1 cellular context compared by ENCODE assay signal in the genomic region with DNA sequence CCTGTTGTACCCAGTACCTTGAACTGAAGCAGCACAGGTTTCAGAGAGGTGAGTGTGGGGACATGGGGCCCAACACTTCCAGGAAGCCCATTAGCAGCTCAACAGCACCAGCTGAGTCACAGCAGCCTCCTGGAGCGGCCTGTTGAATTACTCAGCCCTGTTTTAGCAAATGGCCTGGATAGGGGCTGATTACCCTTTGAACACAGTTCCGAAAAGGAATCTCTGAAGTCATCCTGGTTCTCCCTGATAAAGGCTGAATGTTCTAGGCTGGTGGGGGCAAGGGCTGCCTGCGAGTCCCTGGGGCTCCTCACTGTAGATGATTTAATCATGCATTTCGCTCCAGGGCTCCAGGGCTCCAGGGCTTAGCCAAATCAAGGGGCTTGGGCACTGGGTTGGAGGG.
TF ChIP-seq lines count a peak whose summit lies in the region.

No MANE protein-coding gene starts in this region.

TF ChIP-seq in K562, 482 proteins besides CTCF, POLR2A, EP300 and RAD21 (continued from another document and continues in another):
- TF ChIP-seq, protein P1, sequence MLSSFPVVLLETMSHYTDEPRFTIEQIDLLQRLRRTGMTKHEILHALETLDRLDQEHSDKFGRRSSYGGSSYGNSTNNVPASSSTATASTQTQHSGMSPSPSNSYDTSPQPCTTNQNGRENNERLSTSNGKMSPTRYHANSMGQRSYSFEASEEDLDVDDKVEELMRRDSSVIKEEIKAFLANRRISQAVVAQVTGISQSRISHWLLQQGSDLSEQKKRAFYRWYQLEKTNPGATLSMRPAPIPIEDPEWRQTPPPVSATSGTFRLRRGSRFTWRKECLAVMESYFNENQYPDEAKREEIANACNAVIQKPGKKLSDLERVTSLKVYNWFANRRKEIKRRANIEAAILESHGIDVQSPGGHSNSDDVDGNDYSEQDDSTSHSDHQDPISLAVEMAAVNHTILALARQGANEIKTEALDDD (IDR thresholded peaks at IDR 0.05): peak; percentile 32; the same call in 1 of the 2 replicates
- TF ChIP-seq ZBTB1 (CRISPR knock-in tag; IDR thresholded peaks at IDR 0.05; ENCODE audit: borderline replicate concordance, low read depth) (no peak), NR2C2 (CRISPR knock-in tag; IDR thresholded peaks at IDR 0.05) (no peak), NR2C2 (tag; IDR thresholded peaks at IDR 0.05) (0 out of 2 replicates have a peak, but pooled peaks have one; percentile 12), PCBP2 (IDR thresholded peaks at IDR 0.05; ENCODE audit: low read depth, low read length, poor library complexity, severe bottlenecking) (no peak), HMG20B (CRISPR knock-in tag; IDR thresholded peaks at IDR 0.05) (no peak), ZFX (CRISPR knock-in tag; IDR thresholded peaks at IDR 0.05) (peak; percentile 69), BCL6 (CRISPR knock-in tag; IDR thresholded peaks at IDR 0.05) (no peak), RCOR1 (IDR thresholded peaks at IDR 0.05; ENCODE audit: borderline replicate concordance in 1 of 2, low read depth in 2 of 2, low read length in 2 of 2) (peak; percentile 66 to 82; a peak in 3 of 4 replicates), FUS (optimal IDR thresholded peaks at IDR 0.05; ENCODE audit: low read depth, low read length) (no peak), ZNF668 (CRISPR knock-in tag; IDR thresholded peaks at IDR 0.05) (no peak), ERF (CRISPR knock-in tag; IDR thresholded peaks at IDR 0.05) (no peak), MTA2 (IDR thresholded peaks at IDR 0.05; ENCODE audit: low read depth) (peak; percentile 49), ZC3H11A (IDR thresholded peaks at IDR 0.05; ENCODE audit: low read depth, low read length) (no peak), SRSF1 (IDR thresholded peaks at IDR 0.05; ENCODE audit: low read depth, low read length) (no peak), CCNT2 (IDR thresholded peaks at IDR 0.05; ENCODE audit: borderline replicate concordance, extremely low read depth, insufficient read length, low read depth, low read length) (peak; percentile 31), KLF16 (IDR thresholded peaks at IDR 0.05) (peak; percentile 63; the same call in 1 of the 2 replicates), CBFA2T2 (conservative IDR thresholded peaks at IDR 0.05) (peak; percentile 91), BRD9 (IDR thresholded peaks at IDR 0.05; ENCODE audit: low read depth, partially characterized antibody) (peak; percentile 10), ZNF24 (IDR thresholded peaks at IDR 0.05) (no peak), MEIS2 (IDR thresholded peaks at IDR 0.05; ENCODE audit: partially characterized antibody) (peak; percentile 14), POU5F1 (IDR thresholded peaks at IDR 0.05; ENCODE audit: borderline replicate concordance, low read depth, low read length, partially characterized antibody) (no peak), ZBTB17 (CRISPR knock-in tag; IDR thresholded peaks at IDR 0.05) (no peak), RBM17 (IDR thresholded peaks at IDR 0.05; ENCODE audit: borderline replicate concordance, low read depth, low read length) (no peak), SMAD3 (CRISPR knock-in tag; conservative IDR thresholded peaks at IDR 0.05) (no peak), SMAD4 (CRISPR knock-in tag; conservative IDR thresholded peaks at IDR 0.05) (0 out of 2 replicates have a peak, but pooled peaks have one; percentile 34), MAFK (IDR thresholded peaks at IDR 0.05; ENCODE audit: low read length) (peak; percentile 22; the same call in 1 of the 2 replicates), ARNT (IDR thresholded peaks at IDR 0.05) (no peak), CBX3 (IDR thresholded peaks at IDR 0.05; ENCODE audit: borderline replicate concordance in 1 of 2, low read length in 2 of 2) (peak in 1 of 2 experiments; percentile 32; a peak in 1 of 3 replicates), FOXK2 (conservative IDR thresholded peaks at IDR 0.05 in 1 of 2, IDR thresholded peaks at IDR 0.05 in 1 of 2; ENCODE audit: low read depth in 2 of 2) (peak; percentile 57 to 58; a peak in 3 of 4 replicates), ZNF134 (CRISPR knock-in tag; conservative IDR thresholded peaks at IDR 0.05) (0 out of 2 replicates have a peak, but pooled peaks have one; percentile 10), ZEB2 (IDR thresholded peaks at IDR 0.05) (peak; percentile 50; the same call in 1 of the 2 replicates), ATF7 (IDR thresholded peaks at IDR 0.05) (peak; percentile 49; the same call in 1 of the 2 replicates), MAFG (tag; conservative IDR thresholded peaks at IDR 0.05) (peak; percentile 63; the same call in 1 of the 2 replicates), ZNF79 (CRISPR knock-in tag; IDR thresholded peaks at IDR 0.05; ENCODE audit: low read depth) (no peak)
- TF ChIP-seq, protein P2, sequence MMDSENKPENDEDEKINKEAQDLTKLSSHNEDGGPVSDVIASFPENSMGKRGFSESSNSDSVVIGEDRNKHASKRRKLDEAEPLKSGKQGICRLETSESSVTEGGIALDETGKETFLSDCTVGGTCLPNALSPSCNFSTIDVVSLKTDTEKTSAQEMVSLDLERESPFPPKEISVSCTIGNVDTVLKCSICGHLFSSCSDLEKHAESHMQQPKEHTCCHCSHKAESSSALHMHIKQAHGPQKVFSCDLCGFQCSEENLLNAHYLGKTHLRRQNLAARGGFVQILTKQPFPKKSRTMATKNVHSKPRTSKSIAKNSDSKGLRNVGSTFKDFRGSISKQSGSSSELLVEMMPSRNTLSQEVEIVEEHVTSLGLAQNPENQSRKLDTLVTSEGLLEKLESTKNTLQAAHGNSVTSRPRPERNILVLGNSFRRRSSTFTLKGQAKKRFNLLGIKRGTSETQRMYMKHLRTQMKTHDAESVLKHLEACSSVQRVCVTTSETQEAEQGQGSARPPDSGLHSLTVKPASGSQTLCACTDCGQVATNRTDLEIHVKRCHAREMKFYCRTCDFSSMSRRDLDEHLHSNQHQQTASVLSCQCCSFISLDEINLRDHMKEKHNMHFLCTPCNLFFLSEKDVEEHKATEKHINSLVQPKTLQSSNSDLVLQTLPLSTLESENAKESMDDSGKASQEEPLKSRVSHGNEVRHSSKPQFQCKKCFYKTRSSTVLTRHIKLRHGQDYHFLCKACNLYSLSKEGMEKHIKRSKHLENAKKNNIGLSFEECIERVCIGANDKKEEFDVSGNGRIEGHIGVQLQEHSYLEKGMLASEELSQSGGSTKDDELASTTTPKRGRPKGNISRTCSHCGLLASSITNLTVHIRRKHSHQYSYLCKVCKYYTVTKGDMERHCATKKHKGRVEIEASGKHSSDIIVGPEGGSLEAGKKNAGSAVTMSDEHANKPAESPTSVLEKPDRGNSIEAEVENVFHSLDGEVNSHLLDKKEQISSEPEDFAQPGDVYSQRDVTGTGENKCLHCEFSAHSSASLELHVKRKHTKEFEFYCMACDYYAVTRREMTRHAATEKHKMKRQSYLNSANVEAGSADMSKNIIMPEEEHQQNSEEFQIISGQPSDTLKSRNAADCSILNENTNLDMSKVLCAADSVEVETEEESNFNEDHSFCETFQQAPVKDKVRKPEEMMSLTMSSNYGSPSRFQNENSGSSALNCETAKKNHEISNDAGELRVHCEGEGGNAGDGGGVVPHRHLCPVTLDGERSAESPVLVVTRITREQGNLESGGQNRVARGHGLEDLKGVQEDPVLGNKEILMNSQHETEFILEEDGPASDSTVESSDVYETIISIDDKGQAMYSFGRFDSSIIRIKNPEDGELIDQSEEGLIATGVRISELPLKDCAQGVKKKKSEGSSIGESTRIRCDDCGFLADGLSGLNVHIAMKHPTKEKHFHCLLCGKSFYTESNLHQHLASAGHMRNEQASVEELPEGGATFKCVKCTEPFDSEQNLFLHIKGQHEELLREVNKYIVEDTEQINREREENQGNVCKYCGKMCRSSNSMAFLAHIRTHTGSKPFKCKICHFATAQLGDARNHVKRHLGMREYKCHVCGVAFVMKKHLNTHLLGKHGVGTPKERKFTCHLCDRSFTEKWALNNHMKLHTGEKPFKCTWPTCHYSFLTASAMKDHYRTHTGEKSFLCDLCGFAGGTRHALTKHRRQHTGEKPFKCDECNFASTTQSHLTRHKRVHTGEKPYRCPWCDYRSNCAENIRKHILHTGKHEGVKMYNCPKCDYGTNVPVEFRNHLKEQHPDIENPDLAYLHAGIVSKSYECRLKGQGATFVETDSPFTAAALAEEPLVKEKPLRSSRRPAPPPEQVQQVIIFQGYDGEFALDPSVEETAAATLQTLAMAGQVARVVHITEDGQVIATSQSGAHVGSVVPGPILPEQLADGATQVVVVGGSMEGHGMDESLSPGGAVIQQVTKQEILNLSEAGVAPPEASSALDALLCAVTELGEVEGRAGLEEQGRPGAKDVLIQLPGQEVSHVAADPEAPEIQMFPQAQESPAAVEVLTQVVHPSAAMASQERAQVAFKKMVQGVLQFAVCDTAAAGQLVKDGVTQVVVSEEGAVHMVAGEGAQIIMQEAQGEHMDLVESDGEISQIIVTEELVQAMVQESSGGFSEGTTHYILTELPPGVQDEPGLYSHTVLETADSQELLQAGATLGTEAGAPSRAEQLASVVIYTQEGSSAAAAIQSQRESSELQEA (IDR thresholded peaks at IDR 0.05; ENCODE audit: low read depth): no peak
- TF ChIP-seq, protein P3, sequence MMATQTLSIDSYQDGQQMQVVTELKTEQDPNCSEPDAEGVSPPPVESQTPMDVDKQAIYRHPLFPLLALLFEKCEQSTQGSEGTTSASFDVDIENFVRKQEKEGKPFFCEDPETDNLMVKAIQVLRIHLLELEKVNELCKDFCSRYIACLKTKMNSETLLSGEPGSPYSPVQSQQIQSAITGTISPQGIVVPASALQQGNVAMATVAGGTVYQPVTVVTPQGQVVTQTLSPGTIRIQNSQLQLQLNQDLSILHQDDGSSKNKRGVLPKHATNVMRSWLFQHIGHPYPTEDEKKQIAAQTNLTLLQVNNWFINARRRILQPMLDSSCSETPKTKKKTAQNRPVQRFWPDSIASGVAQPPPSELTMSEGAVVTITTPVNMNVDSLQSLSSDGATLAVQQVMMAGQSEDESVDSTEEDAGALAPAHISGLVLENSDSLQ (IDR thresholded peaks at IDR 0.05): no peak
- TF ChIP-seq, protein P4, sequence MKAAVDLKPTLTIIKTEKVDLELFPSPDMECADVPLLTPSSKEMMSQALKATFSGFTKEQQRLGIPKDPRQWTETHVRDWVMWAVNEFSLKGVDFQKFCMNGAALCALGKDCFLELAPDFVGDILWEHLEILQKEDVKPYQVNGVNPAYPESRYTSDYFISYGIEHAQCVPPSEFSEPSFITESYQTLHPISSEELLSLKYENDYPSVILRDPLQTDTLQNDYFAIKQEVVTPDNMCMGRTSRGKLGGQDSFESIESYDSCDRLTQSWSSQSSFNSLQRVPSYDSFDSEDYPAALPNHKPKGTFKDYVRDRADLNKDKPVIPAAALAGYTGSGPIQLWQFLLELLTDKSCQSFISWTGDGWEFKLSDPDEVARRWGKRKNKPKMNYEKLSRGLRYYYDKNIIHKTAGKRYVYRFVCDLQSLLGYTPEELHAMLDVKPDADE (conservative IDR thresholded peaks at IDR 0.05; ENCODE audit: control insufficient read depth, low read depth, low read length): peak; percentile 76; the same call in 1 of the 2 replicates
- TF ChIP-seq, protein P5, sequence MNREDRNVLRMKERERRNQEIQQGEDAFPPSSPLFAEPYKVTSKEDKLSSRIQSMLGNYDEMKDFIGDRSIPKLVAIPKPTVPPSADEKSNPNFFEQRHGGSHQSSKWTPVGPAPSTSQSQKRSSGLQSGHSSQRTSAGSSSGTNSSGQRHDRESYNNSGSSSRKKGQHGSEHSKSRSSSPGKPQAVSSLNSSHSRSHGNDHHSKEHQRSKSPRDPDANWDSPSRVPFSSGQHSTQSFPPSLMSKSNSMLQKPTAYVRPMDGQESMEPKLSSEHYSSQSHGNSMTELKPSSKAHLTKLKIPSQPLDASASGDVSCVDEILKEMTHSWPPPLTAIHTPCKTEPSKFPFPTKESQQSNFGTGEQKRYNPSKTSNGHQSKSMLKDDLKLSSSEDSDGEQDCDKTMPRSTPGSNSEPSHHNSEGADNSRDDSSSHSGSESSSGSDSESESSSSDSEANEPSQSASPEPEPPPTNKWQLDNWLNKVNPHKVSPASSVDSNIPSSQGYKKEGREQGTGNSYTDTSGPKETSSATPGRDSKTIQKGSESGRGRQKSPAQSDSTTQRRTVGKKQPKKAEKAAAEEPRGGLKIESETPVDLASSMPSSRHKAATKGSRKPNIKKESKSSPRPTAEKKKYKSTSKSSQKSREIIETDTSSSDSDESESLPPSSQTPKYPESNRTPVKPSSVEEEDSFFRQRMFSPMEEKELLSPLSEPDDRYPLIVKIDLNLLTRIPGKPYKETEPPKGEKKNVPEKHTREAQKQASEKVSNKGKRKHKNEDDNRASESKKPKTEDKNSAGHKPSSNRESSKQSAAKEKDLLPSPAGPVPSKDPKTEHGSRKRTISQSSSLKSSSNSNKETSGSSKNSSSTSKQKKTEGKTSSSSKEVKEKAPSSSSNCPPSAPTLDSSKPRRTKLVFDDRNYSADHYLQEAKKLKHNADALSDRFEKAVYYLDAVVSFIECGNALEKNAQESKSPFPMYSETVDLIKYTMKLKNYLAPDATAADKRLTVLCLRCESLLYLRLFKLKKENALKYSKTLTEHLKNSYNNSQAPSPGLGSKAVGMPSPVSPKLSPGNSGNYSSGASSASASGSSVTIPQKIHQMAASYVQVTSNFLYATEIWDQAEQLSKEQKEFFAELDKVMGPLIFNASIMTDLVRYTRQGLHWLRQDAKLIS (CRISPR knock-in tag; IDR thresholded peaks at IDR 0.05): no peak
- TF ChIP-seq, protein P6, sequence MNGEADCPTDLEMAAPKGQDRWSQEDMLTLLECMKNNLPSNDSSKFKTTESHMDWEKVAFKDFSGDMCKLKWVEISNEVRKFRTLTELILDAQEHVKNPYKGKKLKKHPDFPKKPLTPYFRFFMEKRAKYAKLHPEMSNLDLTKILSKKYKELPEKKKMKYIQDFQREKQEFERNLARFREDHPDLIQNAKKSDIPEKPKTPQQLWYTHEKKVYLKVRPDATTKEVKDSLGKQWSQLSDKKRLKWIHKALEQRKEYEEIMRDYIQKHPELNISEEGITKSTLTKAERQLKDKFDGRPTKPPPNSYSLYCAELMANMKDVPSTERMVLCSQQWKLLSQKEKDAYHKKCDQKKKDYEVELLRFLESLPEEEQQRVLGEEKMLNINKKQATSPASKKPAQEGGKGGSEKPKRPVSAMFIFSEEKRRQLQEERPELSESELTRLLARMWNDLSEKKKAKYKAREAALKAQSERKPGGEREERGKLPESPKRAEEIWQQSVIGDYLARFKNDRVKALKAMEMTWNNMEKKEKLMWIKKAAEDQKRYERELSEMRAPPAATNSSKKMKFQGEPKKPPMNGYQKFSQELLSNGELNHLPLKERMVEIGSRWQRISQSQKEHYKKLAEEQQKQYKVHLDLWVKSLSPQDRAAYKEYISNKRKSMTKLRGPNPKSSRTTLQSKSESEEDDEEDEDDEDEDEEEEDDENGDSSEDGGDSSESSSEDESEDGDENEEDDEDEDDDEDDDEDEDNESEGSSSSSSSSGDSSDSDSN (IDR thresholded peaks at IDR 0.05; ENCODE audit: borderline replicate concordance in 1 of 2, low read depth in 2 of 2, low read length in 2 of 2): peak in 1 of 2 experiments; percentile 58; a peak in 1 of 4 replicates
- TF ChIP-seq, protein P7, sequence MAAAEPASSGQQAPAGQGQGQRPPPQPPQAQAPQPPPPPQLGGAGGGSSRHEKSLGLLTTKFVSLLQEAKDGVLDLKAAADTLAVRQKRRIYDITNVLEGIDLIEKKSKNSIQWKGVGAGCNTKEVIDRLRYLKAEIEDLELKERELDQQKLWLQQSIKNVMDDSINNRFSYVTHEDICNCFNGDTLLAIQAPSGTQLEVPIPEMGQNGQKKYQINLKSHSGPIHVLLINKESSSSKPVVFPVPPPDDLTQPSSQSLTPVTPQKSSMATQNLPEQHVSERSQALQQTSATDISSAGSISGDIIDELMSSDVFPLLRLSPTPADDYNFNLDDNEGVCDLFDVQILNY (CRISPR knock-in tag; IDR thresholded peaks at IDR 0.05): no peak
